Comparison of ENCODE assay signal across 8 cellular contexts in genomic region chr3:147616998-147617619, GRCh38.
A peak's percentile ranks its signal among the peaks of the same experiment; 100 is the strongest.
DNase-seq lines count a peak whose midpoint lies in the region; ATAC-seq and TF ChIP-seq lines count a peak whose summit lies in the region.

No MANE protein-coding gene starts in this region.

- H3K27ac Mint-ChIP-seq in neural progenitor cell = peak overlapping the region; percentile 91

- DNase-seq in DMS153 treated with DMSO at 0.1 percent for 48 hours (lab: John Stamatoyannopoulos, UW; ENCODE audit: unreplicated experiment) = peak; percentile 4
- no peak for DNase-seq in DMS153 (lab: John Stamatoyannopoulos, UW)
- DNase-seq in NCI-H1694 (lab: John Stamatoyannopoulos, UW) = peak; percentile 43
- DNase-seq in mammary epithelial cell = no peak
- peak; percentile 63 for DNase-seq in neural progenitor cell (ENCODE audit: low spot score)
- no peak for DNase-seq in NCI-H187 (lab: John Stamatoyannopoulos, UW)

- H3K27ac ChIP-seq in mammary epithelial cell (ENCODE audit: insufficient read depth, low read depth, low read length) = no peak overlapping the region
- no peak overlapping the region for H3K27ac ChIP-seq in neural progenitor cell

- H3F3A ChIP-seq in neural progenitor cell (ENCODE audit: low read depth) = peaks cover 5% of the 10 kb centered on the region

- peak; percentile 51 to 56 for TF ChIP-seq CTCF in mammary epithelial cell (conservative IDR thresholded peaks at IDR 0.05 in 1 of 2, IDR thresholded peaks at IDR 0.05 in 1 of 2; ENCODE audit: extremely low read depth in 1 of 2, insufficient read depth in 1 of 2, low read depth in 1 of 2, low read length in 2 of 2)
- peak; percentile 81 for TF ChIP-seq CTCF in neural progenitor cell (IDR thresholded peaks at IDR 0.05)

- peaks cover 69% of the 10 kb centered on the region for H3K4me1 Mint-ChIP-seq in neural progenitor cell

- intact Hi-C loops in mammary epithelial cell (cut with micrococcal nuclease) = loop anchor here (5.0 to 10.0 kb wide), 2 partner anchors 232 to 255 kb away; no protein-coding TSS in a partner anchor

- in situ Hi-C loops in mammary epithelial cell (cut with MboI; ENCODE audit: low sequenced_read_pairs in 2 of 2) = no loop called here

- no peaks in the 10 kb centered on the region for H3K27me3 Mint-ChIP-seq in neural progenitor cell (ENCODE audit: insufficient read depth, low read depth)

- no peak overlapping the region for H3K4me3 ChIP-seq in mammary epithelial cell (replicated peaks in 1 of 3; ENCODE audit: insufficient read depth in 1 of 3, low read depth in 2 of 3, low read length in 3 of 3)
- H3K4me3 ChIP-seq in neural progenitor cell = no peak overlapping the region

- no peak overlapping the region for H3K9ac ChIP-seq in mammary epithelial cell (ENCODE audit: insufficient read depth, low read length)
- no peak overlapping the region for H3K9ac ChIP-seq in neural progenitor cell

- no peaks in the 10 kb centered on the region for H3K36me3 ChIP-seq in mammary epithelial cell (ENCODE audit: insufficient read depth, low read length)
- no peaks in the 10 kb centered on the region for H3K36me3 ChIP-seq in neural progenitor cell

- H3K27me3 ChIP-seq in mammary epithelial cell (ENCODE audit: insufficient read depth, low read length) (no peaks in the 10 kb centered on the region), neural progenitor cell (no peaks in the 10 kb centered on the region)

- H3K9me3 Mint-ChIP-seq in neural progenitor cell = no peaks in the 10 kb centered on the region

- no peaks in the 10 kb centered on the region for H3K36me3 Mint-ChIP-seq in neural progenitor cell

- BruUV-seq in mammary epithelial cell (replicated peaks; lab: Mats Ljungman, UMichigan) = no TSS peak

- dilution Hi-C loops in mammary epithelial cell (cut with HindIII; ENCODE audit: low sequenced_read_pairs) = no loop called here

- no peaks in the 10 kb centered on the region for H3K4me1 ChIP-seq in mammary epithelial cell (ENCODE audit: insufficient read depth, low read length)
- no peaks in the 10 kb centered on the region for H3K4me1 ChIP-seq in neural progenitor cell

- H4K20me1 ChIP-seq in mammary epithelial cell (ENCODE audit: insufficient read depth, low read length) = no peaks in the 10 kb centered on the region
- H4K20me1 ChIP-seq in neural progenitor cell (ENCODE audit: low read depth) = no peaks in the 10 kb centered on the region

- H3K79me2 ChIP-seq in mammary epithelial cell (ENCODE audit: insufficient read depth, low read length) (no peaks in the 10 kb centered on the region), neural progenitor cell (ENCODE audit: low read depth) (no peaks in the 10 kb centered on the region)

- CTCF ChIA-PET in mammary epithelial cell (lab: Charles Lee; ENCODE audit: low non-redundant PET) = interaction anchor here (0.6 kb wide), 1 partner anchor 636 kb away, joined by 3 read pairs; no protein-coding TSS in a partner anchor

- no peak overlapping the region for H3K4me3 Mint-ChIP-seq in neural progenitor cell

- H3K9me3 ChIP-seq in mammary epithelial cell (replicated peaks; ENCODE audit: insufficient read depth, low read length) = no peaks in the 10 kb centered on the region
- H3K9me3 ChIP-seq in neural progenitor cell (ENCODE audit: low read depth) = no peaks in the 10 kb centered on the region

- H2AFZ ChIP-seq in mammary epithelial cell (ENCODE audit: low read depth, low read length) = no peak overlapping the region
- no peak overlapping the region for H2AFZ ChIP-seq in neural progenitor cell (replicated peaks)

- WGBS in mammary epithelial cell (ENCODE audit: low coverage, missing lambda C conversion rate) = 10% methylated on average over 2 of the region's 2 CpGs

- no peak overlapping the region for H3K4me2 ChIP-seq in mammary epithelial cell (ENCODE audit: insufficient read depth, low read depth, low read length)
- no peak overlapping the region for H3K4me2 ChIP-seq in neural progenitor cell

- ATAC-seq in HG02610 (IDR thresholded peaks at IDR 0.05; ENCODE audit: unreplicated experiment) = no peak
- no peak for ATAC-seq in GM21528 (IDR thresholded peaks at IDR 0.05; ENCODE audit: low FRiP score, unreplicated experiment)

Comparison
In these comparisons a context has a peak if more than half of its experiments do, and no peak if none do; other contexts are left out.
1. DNase-seq: peak in DMS153 treated with DMSO at 0.1 percent for 48 hours (single experiment), NCI-H1694 (single experiment) and neural progenitor cell (single experiment); none in DMS153 (single experiment), mammary epithelial cell (single experiment) and NCI-H187 (0 of 2).